In the genomic region with DNA sequence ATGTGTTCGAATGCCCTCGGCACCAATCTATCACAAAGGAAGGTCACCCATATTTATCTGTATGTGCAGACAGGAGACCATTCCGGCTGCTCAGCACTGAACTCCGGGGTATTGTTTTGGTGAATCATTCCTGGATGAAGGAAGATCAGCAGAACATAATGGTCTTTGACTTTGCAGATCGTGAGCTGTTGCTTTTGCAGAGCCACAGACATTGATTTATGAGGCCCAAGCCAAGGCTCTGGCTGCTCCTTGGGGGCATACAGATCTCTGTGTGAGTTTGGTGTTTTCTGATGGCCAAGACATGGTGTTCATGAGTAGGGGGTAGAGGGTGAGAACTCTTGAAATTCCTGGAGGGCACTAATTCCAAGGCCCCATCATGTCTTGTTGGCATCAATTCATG, we compare ENCODE assay signal across 15 cellular contexts.
DNase-seq lines count a peak whose midpoint lies in the region; ATAC-seq and TF ChIP-seq lines count a peak whose summit lies in the region.
"Had no signal": no experiment of that assay in that cellular context is flagged by ENCODE, and none has a peak within 500 bp of the region (broad histone marks: within the 10 kb centered on the region; RNA-seq: fewer than 3 reads in every experiment).

No MANE protein-coding gene starts in this region.

- H3K27me3 ChIP-seq in mammary epithelial cell (ENCODE audit: insufficient read depth, low read length): no peaks in the 10 kb centered on the region
- H3K27me3 ChIP-seq: BLaER1 treated with 17β-estradiol and CSF1 and Interleukin-3, amounts not matched to agents 10 nM and 100 nM had no signal

- H4K20me1 ChIP-seq in mammary epithelial cell (ENCODE audit: insufficient read depth, low read length): no peaks in the 10 kb centered on the region
- H4K20me1 ChIP-seq: BLaER1 treated with 17β-estradiol and CSF1 and Interleukin-3, amounts not matched to agents 10 nM and 100 nM had no signal

- no peak overlapping the region for H3K4me3 ChIP-seq in mammary epithelial cell (replicated peaks in 1 of 3; ENCODE audit: insufficient read depth in 1 of 3, low read depth in 2 of 3, low read length in 3 of 3)
- H3K4me3 ChIP-seq: BLaER1 treated with 17β-estradiol and CSF1 and Interleukin-3, amounts not matched to agents 10 nM and 100 nM had no signal

- in situ Hi-C loops in mammary epithelial cell (cut with MboI; ENCODE audit: low sequenced_read_pairs in 2 of 2): no loop called here

- intact Hi-C loops in mammary epithelial cell (cut with micrococcal nuclease): no loop called here

- CTCF ChIA-PET in mammary epithelial cell (lab: Charles Lee; ENCODE audit: low non-redundant PET): no interaction called here

- peak; percentile 41 for DNase-seq in EH (ENCODE audit: low read depth)
- DNase-seq in HT1080 (ENCODE audit: low read depth): peak; percentile 34
- DNase-seq in T1000 (lab: John Stamatoyannopoulos, UW): peak; percentile 31
- DNase-seq in dermis blood vessel endothelial cell: peak; percentile 56
- no peak for DNase-seq in epidermal melanocyte (ENCODE audit: insufficient read length, low spot score)
- no peak for DNase-seq in mammary epithelial cell
- DNase-seq in CD1c-positive myeloid dendritic cell (ENCODE audit: extremely low spot score): no peak
- DNase-seq: Calu3; CD4-positive, alpha-beta T cell; DMS79; GF-D8; HCEC 1CT; HFFc6 had no signal

- no peaks in the 10 kb centered on the region for H3K9me3 ChIP-seq in mammary epithelial cell (replicated peaks; ENCODE audit: insufficient read depth, low read length)

- no peak for ATAC-seq in HG03108 (IDR thresholded peaks at IDR 0.05; ENCODE audit: unreplicated experiment)

- dilution Hi-C loops in mammary epithelial cell (cut with HindIII; ENCODE audit: low sequenced_read_pairs): no loop called here

- no peak overlapping the region for H3K27ac ChIP-seq in mammary epithelial cell (ENCODE audit: insufficient read depth, low read depth, low read length)
- H3K27ac ChIP-seq: BLaER1 treated with 17β-estradiol and CSF1 and Interleukin-3, amounts not matched to agents 10 nM and 100 nM had no signal

- no peak overlapping the region for H3K9ac ChIP-seq in mammary epithelial cell (ENCODE audit: insufficient read depth, low read length)
- H3K9ac ChIP-seq: BLaER1 treated with 17β-estradiol and CSF1 and Interleukin-3, amounts not matched to agents 10 nM and 100 nM had no signal

- peaks cover 8% of the 10 kb centered on the region for H3K36me3 ChIP-seq in mammary epithelial cell (ENCODE audit: insufficient read depth, low read length)
- H3K36me3 ChIP-seq: BLaER1 treated with 17β-estradiol and CSF1 and Interleukin-3, amounts not matched to agents 10 nM and 100 nM had no signal

- no peak overlapping the region for H2AFZ ChIP-seq in mammary epithelial cell (ENCODE audit: low read depth, low read length)

- H3K4me2 ChIP-seq in mammary epithelial cell (ENCODE audit: insufficient read depth, low read depth, low read length): no peak overlapping the region
- H3K4me2 ChIP-seq: BLaER1 treated with 17β-estradiol and CSF1 and Interleukin-3, amounts not matched to agents 10 nM and 100 nM had no signal

- no TSS peak for BruUV-seq in mammary epithelial cell (replicated peaks; lab: Mats Ljungman, UMichigan)

- TF ChIP-seq CTCF in mammary epithelial cell (conservative IDR thresholded peaks at IDR 0.05 in 1 of 2, IDR thresholded peaks at IDR 0.05 in 1 of 2; ENCODE audit: extremely low read depth in 1 of 2, insufficient read depth in 1 of 2, low read depth in 1 of 2, low read length in 2 of 2): no peak

- peaks cover 8% of the 10 kb centered on the region for H3K4me1 ChIP-seq in mammary epithelial cell (ENCODE audit: insufficient read depth, low read length)

- 94% methylated on average over 4 of the region's 5 CpGs for WGBS in mammary epithelial cell (ENCODE audit: low coverage, missing lambda C conversion rate)

- no peaks in the 10 kb centered on the region for H3K79me2 ChIP-seq in mammary epithelial cell (ENCODE audit: insufficient read depth, low read length)

Comparison
In these comparisons a context has a peak if more than half of its experiments do, and no peak if none do; other contexts are left out.
1. DNase-seq: peak in EH (single experiment), HT1080 (single experiment), T1000 (single experiment) and dermis blood vessel endothelial cell (single experiment); none in epidermal melanocyte (single experiment), mammary epithelial cell (single experiment) and CD1c-positive myeloid dendritic cell (single experiment).